In the genomic region with DNA sequence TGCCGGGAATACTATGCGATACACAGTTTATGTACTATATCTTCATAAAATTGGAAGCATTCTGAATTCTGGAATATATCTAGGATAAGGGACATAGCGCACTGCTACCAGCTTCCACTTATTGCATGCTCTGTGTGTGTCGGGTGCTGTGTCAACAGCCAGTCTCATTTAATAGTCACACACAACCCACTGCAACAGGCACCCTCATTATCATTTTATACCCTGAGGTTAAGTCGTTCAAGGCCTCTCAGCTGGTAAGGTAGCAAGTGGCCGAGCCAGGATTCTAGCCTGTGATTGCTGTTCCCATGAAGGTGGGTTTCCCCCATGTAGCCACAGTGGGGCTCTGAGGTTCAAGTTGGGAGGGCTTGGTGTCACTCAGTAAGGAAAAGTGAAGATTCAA, we compare ENCODE assay signal across 32 cellular contexts. TPM values are rescaled to one million over a fixed set of nuclear protein-coding genes. Genes with fewer than 3 reads are reported as not detected.
"Had no signal": no experiment of that assay in that cellular context is flagged by ENCODE, and none has a peak within 500 bp of the region (broad histone marks: within the 10 kb centered on the region; RNA-seq: fewer than 3 reads in every experiment).

No MANE protein-coding gene starts in this region.

- H3K9me3 Mint-ChIP-seq: T-cell had no signal

- H3K36me3 Mint-ChIP-seq: T-cell had no signal

- H3K9ac ChIP-seq: KMS-11 had no signal

- DNase-seq: Karpas-422, MM.1S, MV-4-11, NCI-H1092, NCI-H1105, NCI-H1417 treated with DMSO at 0.1 percent for 48 hours, NCI-H1436 treated with DMSO at 0.1 percent for 48 hours, NCI-H1694 treated with DMSO at 0.1 percent for 48 hours, NCI-H187 treated with DMSO at 0.1 percent for 48 hours, NCI-H2029, NCI-H2081, NCI-H2171 treated with DMSO at 0.1 percent for 48 hours, NCI-H2227 treated with DMSO at 0.1 percent for 48 hours, NCI-H345, NCI-H446, NCI-H510A treated with DMSO at 0.1 percent for 48 hours, NCI-H524 treated with DMSO at 0.1 percent for 48 hours, NCI-H526 treated with DMSO at 0.1 percent for 48 hours, NCI-H774, OCI-M1, PC-3, Peyer's patch, Right ventricle myocardium superior, RPMI8226, SHP77 treated with DMSO at 0.1 percent for 48 hours, T-cell had no signal

- H3K9me3 ChIP-seq: Peyer's patch, SJSA1 had no signal

- H3K27ac Mint-ChIP-seq: T-cell had no signal

- H3K4me3 Mint-ChIP-seq: T-cell had no signal

- H3K4me3 ChIP-seq: Peyer's patch, SJSA1 had no signal

- H3K27ac ChIP-seq: KMS-11, Peyer's patch, SJSA1 had no signal

- H3K4me1 ChIP-seq: Peyer's patch, SJSA1 had no signal

- ATAC-seq: PC-3, SK-N-SH treated with all-trans-retinoic acid at 6 μM for 48 hours, T-cell had no signal

- H3K36me3 ChIP-seq: Peyer's patch, SJSA1 had no signal

RNA-seq across cellular contexts. Expression of gene PPP1R1A, which starts 7.0 kb away (rescaled TPM):
- total RNA-seq: LHCN-M2, MCF 10A, NCI-H460, PC-3, SJSA1, T-cell had no signal

RNA-seq across cellular contexts. Expression of gene PDE1B, which starts 32.0 kb away (rescaled TPM):
- total RNA-seq: LHCN-M2, MCF 10A, NCI-H460, PC-3, SJSA1 had no signal

RNA-seq across cellular contexts. Expression of gene LACRT, which starts 53.3 kb away (rescaled TPM):
- total RNA-seq: LHCN-M2, MCF 10A, NCI-H460, PC-3, Peyer's patch, Right ventricle myocardium superior, SJSA1, T-cell had no signal
